Comparison of ENCODE assay signal across 26 cellular contexts in the genomic region with DNA sequence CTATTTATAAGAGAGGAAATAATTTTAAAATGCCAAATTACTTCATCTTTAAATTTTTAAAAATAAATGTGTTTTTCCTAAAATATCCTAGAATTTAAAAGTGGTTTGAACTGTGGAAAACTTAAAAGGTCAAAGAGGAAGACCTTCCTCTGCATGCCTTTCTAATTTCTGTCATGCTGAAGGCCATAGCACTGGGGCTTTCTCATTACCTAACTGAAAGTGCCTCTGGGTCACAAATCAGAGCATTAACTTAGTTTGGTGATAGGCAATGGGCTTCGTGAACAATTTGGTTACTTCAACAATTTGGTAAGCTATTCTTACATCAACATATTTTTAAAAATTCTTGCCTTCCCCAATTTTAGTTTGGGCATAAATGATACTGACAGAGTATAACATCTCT.
"Had no signal": no experiment of that assay in that cellular context is flagged by ENCODE, and none has a peak within 500 bp of the region (broad histone marks: within the 10 kb centered on the region; RNA-seq: fewer than 3 reads in every experiment).

No MANE protein-coding gene starts in this region.

- ATAC-seq: activated CD8-positive, alpha-beta T cell treated with anti-CD3 and anti-CD28 coated beads for 36 hours; activated naive CD8-positive, alpha-beta T cell treated with anti-CD3 and anti-CD28 coated beads, Interleukin-2, amount 50 U/mL, for 24 hours; activated T-cell treated with anti-CD3 and anti-CD28 coated beads, Interleukin-2, amount 50 U/mL, for 4 hours; gastroesophageal sphincter; left colon; naive thymus-derived CD4-positive, alpha-beta T cell; psoas muscle; upper lobe of right lung; WTC11 had no signal

- H3K79me2 ChIP-seq: hepatocyte had no signal

- H3K36me3 Mint-ChIP-seq: WTC11 had no signal

- H3K36me3 ChIP-seq: upper lobe of right lung had no signal

- DNase-seq: activated CD4-positive, alpha-beta T cell treated with anti-CD3 and anti-CD28 coated beads, Interleukin-2, amount 50 U/mL, for 1 hour; activated CD8-positive, alpha-beta T cell treated with anti-CD3 and anti-CD28 coated beads for 36 hours; activated naive CD8-positive, alpha-beta T cell treated with anti-CD3 and anti-CD28 coated beads, Interleukin-2, amount 50 U/mL, for 24 hours; activated T-cell treated with anti-CD3 and anti-CD28 coated beads, Interleukin-2, amount 50 U/mL, for 4 hours; amygdala; caudate nucleus; kidney; left colon; mammary epithelial cell; naive thymus-derived CD4-positive, alpha-beta T cell; psoas muscle; sigmoid colon; small intestine; stimulated activated CD4-positive, alpha-beta T cell treated with anti-CD3 and anti-CD28 coated beads, Interleukin-4, amount 100 ng/mL, for 24 hours; stimulated activated naive CD4-positive, alpha-beta T cell; T1000; tibial artery; upper lobe of right lung had no signal

- H3K4me1 Mint-ChIP-seq: WTC11 had no signal

- H3K27me3 Mint-ChIP-seq: activated CD8-positive, alpha-beta T cell treated with anti-CD3 and anti-CD28 coated beads for 36 hours; activated naive CD4-positive, alpha-beta T cell treated with anti-CD3 and anti-CD28 coated beads, Interleukin-2, amount 50 U/mL, for 24 hours; activated naive CD8-positive, alpha-beta T cell treated with anti-CD3 and anti-CD28 coated beads, Interleukin-2, amount 50 U/mL, for 24 hours; naive thymus-derived CD4-positive, alpha-beta T cell had no signal

- H3K4me3 ChIP-seq: gastroesophageal sphincter, hepatocyte, psoas muscle, sigmoid colon, suprapubic skin, tibial artery, upper lobe of right lung had no signal

- H3K9me3 ChIP-seq: gastroesophageal sphincter, psoas muscle, sigmoid colon, suprapubic skin, tibial artery, upper lobe of right lung had no signal

- H3K4me2 ChIP-seq: hepatocyte had no signal

- H3K27ac Mint-ChIP-seq: activated naive CD4-positive, alpha-beta T cell treated with anti-CD3 and anti-CD28 coated beads, Interleukin-2, amount 50 U/mL, for 24 hours; activated naive CD8-positive, alpha-beta T cell treated with anti-CD3 and anti-CD28 coated beads, Interleukin-2, amount 50 U/mL, for 24 hours; activated T-helper 2 cell treated with anti-CD3 and anti-CD28 coated beads, Interferon-gamma antibody, Interleukin-2, Interleukin-4, amounts not matched to agents 10 μg/mL and 5 μg/mL and 100 μg/mL, durations not matched to agents 14 hours and 24 hours and 36 hours; WTC11 had no signal

- H3K27ac ChIP-seq: gastroesophageal sphincter, hepatocyte, parathyroid adenoma, psoas muscle, sigmoid colon, suprapubic skin, tibial artery, upper lobe of right lung had no signal

- H3K27me3 ChIP-seq: gastroesophageal sphincter, hepatocyte, sigmoid colon, suprapubic skin, tibial artery, upper lobe of right lung had no signal

- H3K9ac ChIP-seq: parathyroid adenoma had no signal

- H3K4me3 Mint-ChIP-seq: activated CD8-positive, alpha-beta T cell treated with anti-CD3 and anti-CD28 coated beads for 36 hours; activated naive CD4-positive, alpha-beta T cell treated with anti-CD3 and anti-CD28 coated beads, Interleukin-2, amount 50 U/mL, for 24 hours; activated naive CD8-positive, alpha-beta T cell treated with anti-CD3 and anti-CD28 coated beads, Interleukin-2, amount 50 U/mL, for 24 hours; activated T-cell treated with anti-CD3 and anti-CD28 coated beads, Interleukin-2, amount 50 U/mL, for 4 hours; mesothelial cell of epicardium; WTC11 had no signal

- H3K9me3 Mint-ChIP-seq: activated CD8-positive, alpha-beta T cell treated with anti-CD3 and anti-CD28 coated beads for 36 hours; activated naive CD4-positive, alpha-beta T cell treated with anti-CD3 and anti-CD28 coated beads, Interleukin-2, amount 50 U/mL, for 24 hours; activated naive CD8-positive, alpha-beta T cell treated with anti-CD3 and anti-CD28 coated beads, Interleukin-2, amount 50 U/mL, for 24 hours; activated T-cell treated with anti-CD3 and anti-CD28 coated beads, Interleukin-2, amount 50 U/mL, for 4 hours; activated T-helper 2 cell treated with anti-CD3 and anti-CD28 coated beads, Interferon-gamma antibody, Interleukin-2, Interleukin-4, amounts not matched to agents 10 μg/mL and 5 μg/mL and 100 μg/mL, durations not matched to agents 14 hours and 24 hours and 36 hours; mesothelial cell of epicardium; WTC11 had no signal

- H2AFZ ChIP-seq: hepatocyte, parathyroid adenoma had no signal
